Comparison of ENCODE assay signal across 1 cellular context in the genomic region with DNA sequence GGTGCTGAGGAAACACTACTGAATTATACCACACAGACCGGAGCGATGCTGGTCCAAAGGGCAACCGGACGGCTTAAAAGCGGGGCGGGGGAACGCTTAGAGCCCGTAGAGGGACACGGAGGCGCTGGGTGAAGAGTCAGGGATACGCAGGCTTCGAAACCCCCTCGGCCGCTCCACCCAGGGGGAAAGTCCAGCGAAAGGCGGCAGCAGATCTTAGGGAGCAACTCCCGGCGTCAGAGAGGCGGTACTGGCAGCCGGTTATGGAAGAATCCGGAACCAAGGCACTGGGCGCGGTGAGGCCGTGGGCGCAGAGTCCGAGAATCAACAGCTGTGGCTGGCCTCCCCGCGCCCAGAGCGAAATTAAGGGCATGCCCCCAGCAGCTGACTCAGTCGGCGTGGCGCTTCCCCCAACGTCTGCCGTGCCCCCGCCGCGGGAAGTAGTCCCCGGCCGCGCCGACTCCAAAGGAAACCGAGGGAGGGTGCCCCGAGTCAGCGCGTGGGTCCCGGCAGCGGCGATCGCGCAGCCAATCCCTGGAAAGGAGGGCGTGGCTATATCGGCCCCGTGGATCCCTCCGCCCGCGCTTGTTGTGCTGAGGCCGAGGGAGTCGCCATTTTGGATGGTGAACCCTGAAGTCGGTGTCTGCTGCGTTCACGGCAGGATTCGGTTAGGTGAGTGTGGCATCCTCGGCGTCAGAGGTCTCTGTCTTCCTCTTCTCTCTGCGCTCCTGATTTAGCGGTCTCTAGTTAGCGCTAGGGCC.
TF ChIP-seq lines count a peak whose summit lies in the region.

A gene (plus strand): TSS at position 611 of the 758 bp plus-strand sequence. CDS start 20,110 bp downstream, outside the sequence.

TF ChIP-seq in HepG2, 621 proteins besides CTCF, POLR2A, EP300 and RAD21 (continued from another document and continues in another):
- TF ChIP-seq, protein P1, sequence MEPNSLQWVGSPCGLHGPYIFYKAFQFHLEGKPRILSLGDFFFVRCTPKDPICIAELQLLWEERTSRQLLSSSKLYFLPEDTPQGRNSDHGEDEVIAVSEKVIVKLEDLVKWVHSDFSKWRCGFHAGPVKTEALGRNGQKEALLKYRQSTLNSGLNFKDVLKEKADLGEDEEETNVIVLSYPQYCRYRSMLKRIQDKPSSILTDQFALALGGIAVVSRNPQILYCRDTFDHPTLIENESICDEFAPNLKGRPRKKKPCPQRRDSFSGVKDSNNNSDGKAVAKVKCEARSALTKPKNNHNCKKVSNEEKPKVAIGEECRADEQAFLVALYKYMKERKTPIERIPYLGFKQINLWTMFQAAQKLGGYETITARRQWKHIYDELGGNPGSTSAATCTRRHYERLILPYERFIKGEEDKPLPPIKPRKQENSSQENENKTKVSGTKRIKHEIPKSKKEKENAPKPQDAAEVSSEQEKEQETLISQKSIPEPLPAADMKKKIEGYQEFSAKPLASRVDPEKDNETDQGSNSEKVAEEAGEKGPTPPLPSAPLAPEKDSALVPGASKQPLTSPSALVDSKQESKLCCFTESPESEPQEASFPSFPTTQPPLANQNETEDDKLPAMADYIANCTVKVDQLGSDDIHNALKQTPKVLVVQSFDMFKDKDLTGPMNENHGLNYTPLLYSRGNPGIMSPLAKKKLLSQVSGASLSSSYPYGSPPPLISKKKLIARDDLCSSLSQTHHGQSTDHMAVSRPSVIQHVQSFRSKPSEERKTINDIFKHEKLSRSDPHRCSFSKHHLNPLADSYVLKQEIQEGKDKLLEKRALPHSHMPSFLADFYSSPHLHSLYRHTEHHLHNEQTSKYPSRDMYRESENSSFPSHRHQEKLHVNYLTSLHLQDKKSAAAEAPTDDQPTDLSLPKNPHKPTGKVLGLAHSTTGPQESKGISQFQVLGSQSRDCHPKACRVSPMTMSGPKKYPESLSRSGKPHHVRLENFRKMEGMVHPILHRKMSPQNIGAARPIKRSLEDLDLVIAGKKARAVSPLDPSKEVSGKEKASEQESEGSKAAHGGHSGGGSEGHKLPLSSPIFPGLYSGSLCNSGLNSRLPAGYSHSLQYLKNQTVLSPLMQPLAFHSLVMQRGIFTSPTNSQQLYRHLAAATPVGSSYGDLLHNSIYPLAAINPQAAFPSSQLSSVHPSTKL (CRISPR knock-in tag; IDR thresholded peaks at IDR 0.05): peak; percentile 92
- TF ChIP-seq ZNF263 (CRISPR knock-in tag; IDR thresholded peaks at IDR 0.05) (no peak; the same call in 1 of the 2 replicates), ATF7 (IDR thresholded peaks at IDR 0.05) (no peak), ATF7 (CRISPR knock-in tag; IDR thresholded peaks at IDR 0.05) (peak; percentile 73; the same call in 1 of the 2 replicates), ZNF652 (CRISPR knock-in tag; IDR thresholded peaks at IDR 0.05; ENCODE audit: borderline replicate concordance, low read depth) (no peak), KDM5B (CRISPR knock-in tag; IDR thresholded peaks at IDR 0.05; ENCODE audit: borderline replicate concordance) (peak; percentile 78; the same call in 1 of the 2 replicates), ZSCAN25 (CRISPR knock-in tag; IDR thresholded peaks at IDR 0.05) (peak; percentile 85), PTBP1 (IDR thresholded peaks at IDR 0.05; ENCODE audit: low read depth, low read length, poor library complexity, severe bottlenecking) (peak; percentile 17), ZNF839 (CRISPR knock-in tag; IDR thresholded peaks at IDR 0.05; ENCODE audit: borderline replicate concordance) (peak; percentile 84; the same call in 1 of the 2 replicates), ZZZ3 (CRISPR knock-in tag; IDR thresholded peaks at IDR 0.05; ENCODE audit: borderline replicate concordance) (peak; percentile 88), ZFP36L1 (CRISPR knock-in tag; IDR thresholded peaks at IDR 0.05) (peak; percentile 48), ZNF7 (CRISPR knock-in tag; IDR thresholded peaks at IDR 0.05) (no peak; the same call in 1 of the 2 replicates), PAX8 (CRISPR knock-in tag; IDR thresholded peaks at IDR 0.05; ENCODE audit: borderline replicate concordance) (peak; percentile 93; the same call in 1 of the 2 replicates), MTF1 (CRISPR knock-in tag; IDR thresholded peaks at IDR 0.05) (peak; percentile 82; the same call in 1 of the 2 replicates), BCL6 (CRISPR knock-in tag; IDR thresholded peaks at IDR 0.05) (peak; percentile 64), ZNF713 (CRISPR knock-in tag; IDR thresholded peaks at IDR 0.05) (no peak), MEIS1 (CRISPR knock-in tag; IDR thresholded peaks at IDR 0.05; ENCODE audit: borderline replicate concordance) (peak; percentile 63), PCBP1 (IDR thresholded peaks at IDR 0.05; ENCODE audit: borderline replicate concordance, low read depth, low read length) (peak; percentile 100), ZNF83 (CRISPR knock-in tag; IDR thresholded peaks at IDR 0.05; ENCODE audit: borderline replicate concordance) (peak; percentile 6; the same call in 1 of the 2 replicates), ZNF496 (CRISPR knock-in tag; IDR thresholded peaks at IDR 0.05; ENCODE audit: insufficient replicate concordance) (no peak), SIN3B (IDR thresholded peaks at IDR 0.05; ENCODE audit: low read length) (no peak; the same call in 1 of the 2 replicates), GABPA (IDR thresholded peaks at IDR 0.05; ENCODE audit: low read depth, low read length) (peak; percentile 26; the same call in 1 of the 2 replicates), GABPA (CRISPR knock-in tag; IDR thresholded peaks at IDR 0.05; ENCODE audit: low read depth) (peak; percentile 80), TAF1 (CRISPR knock-in tag; IDR thresholded peaks at IDR 0.05) (peak; percentile 99)
- TF ChIP-seq, protein P2, sequence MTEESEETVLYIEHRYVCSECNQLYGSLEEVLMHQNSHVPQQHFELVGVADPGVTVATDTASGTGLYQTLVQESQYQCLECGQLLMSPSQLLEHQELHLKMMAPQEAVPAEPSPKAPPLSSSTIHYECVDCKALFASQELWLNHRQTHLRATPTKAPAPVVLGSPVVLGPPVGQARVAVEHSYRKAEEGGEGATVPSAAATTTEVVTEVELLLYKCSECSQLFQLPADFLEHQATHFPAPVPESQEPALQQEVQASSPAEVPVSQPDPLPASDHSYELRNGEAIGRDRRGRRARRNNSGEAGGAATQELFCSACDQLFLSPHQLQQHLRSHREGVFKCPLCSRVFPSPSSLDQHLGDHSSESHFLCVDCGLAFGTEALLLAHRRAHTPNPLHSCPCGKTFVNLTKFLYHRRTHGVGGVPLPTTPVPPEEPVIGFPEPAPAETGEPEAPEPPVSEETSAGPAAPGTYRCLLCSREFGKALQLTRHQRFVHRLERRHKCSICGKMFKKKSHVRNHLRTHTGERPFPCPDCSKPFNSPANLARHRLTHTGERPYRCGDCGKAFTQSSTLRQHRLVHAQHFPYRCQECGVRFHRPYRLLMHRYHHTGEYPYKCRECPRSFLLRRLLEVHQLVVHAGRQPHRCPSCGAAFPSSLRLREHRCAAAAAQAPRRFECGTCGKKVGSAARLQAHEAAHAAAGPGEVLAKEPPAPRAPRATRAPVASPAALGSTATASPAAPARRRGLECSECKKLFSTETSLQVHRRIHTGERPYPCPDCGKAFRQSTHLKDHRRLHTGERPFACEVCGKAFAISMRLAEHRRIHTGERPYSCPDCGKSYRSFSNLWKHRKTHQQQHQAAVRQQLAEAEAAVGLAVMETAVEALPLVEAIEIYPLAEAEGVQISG (CRISPR knock-in tag; IDR thresholded peaks at IDR 0.05): peak; percentile 93
- TF ChIP-seq, protein P3, sequence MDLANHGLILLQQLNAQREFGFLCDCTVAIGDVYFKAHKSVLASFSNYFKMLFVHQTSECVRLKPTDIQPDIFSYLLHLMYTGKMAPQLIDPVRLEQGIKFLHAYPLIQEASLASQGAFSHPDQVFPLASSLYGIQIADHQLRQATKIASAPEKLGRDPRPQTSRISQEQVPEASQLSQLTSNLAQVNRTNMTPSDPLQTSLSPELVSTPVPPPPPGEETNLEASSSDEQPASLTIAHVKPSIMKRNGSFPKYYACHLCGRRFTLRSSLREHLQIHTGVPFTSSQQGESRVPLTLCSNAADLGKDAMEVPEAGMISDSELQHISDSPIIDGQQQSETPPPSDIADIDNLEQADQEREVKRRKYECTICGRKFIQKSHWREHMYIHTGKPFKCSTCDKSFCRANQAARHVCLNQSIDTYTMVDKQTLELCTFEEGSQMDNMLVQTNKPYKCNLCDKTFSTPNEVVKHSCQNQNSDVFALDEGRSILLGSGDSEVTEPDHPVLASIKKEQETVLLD (CRISPR knock-in tag; IDR thresholded peaks at IDR 0.05; ENCODE audit: low read depth): peak; percentile 96
- TF ChIP-seq, protein P4, sequence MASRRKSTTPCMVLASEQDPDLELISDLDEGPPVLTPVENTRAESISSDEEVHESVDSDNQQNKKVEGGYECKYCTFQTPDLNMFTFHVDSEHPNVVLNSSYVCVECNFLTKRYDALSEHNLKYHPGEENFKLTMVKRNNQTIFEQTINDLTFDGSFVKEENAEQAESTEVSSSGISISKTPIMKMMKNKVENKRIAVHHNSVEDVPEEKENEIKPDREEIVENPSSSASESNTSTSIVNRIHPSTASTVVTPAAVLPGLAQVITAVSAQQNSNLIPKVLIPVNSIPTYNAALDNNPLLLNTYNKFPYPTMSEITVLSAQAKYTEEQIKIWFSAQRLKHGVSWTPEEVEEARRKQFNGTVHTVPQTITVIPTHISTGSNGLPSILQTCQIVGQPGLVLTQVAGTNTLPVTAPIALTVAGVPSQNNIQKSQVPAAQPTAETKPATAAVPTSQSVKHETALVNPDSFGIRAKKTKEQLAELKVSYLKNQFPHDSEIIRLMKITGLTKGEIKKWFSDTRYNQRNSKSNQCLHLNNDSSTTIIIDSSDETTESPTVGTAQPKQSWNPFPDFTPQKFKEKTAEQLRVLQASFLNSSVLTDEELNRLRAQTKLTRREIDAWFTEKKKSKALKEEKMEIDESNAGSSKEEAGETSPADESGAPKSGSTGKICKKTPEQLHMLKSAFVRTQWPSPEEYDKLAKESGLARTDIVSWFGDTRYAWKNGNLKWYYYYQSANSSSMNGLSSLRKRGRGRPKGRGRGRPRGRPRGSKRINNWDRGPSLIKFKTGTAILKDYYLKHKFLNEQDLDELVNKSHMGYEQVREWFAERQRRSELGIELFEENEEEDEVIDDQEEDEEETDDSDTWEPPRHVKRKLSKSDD (CRISPR knock-in tag; IDR thresholded peaks at IDR 0.05; ENCODE audit: low read depth): peak; percentile 98
- TF ChIP-seq, protein P5, sequence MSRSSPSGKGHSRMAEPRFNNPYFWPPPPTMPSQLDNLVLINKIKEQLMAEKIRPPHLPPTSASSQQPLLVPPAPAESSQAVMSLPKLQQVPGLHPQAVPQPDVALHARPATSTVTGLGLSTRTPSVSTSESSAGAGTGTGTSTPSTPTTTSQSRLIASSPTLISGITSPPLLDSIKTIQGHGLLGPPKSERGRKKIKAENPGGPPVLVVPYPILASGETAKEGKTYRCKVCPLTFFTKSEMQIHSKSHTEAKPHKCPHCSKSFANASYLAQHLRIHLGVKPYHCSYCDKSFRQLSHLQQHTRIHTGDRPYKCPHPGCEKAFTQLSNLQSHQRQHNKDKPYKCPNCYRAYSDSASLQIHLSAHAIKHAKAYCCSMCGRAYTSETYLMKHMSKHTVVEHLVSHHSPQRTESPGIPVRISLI (CRISPR knock-in tag; IDR thresholded peaks at IDR 0.05; ENCODE audit: borderline replicate concordance): peak; percentile 32; the same call in 1 of the 2 replicates
- TF ChIP-seq, protein P6, sequence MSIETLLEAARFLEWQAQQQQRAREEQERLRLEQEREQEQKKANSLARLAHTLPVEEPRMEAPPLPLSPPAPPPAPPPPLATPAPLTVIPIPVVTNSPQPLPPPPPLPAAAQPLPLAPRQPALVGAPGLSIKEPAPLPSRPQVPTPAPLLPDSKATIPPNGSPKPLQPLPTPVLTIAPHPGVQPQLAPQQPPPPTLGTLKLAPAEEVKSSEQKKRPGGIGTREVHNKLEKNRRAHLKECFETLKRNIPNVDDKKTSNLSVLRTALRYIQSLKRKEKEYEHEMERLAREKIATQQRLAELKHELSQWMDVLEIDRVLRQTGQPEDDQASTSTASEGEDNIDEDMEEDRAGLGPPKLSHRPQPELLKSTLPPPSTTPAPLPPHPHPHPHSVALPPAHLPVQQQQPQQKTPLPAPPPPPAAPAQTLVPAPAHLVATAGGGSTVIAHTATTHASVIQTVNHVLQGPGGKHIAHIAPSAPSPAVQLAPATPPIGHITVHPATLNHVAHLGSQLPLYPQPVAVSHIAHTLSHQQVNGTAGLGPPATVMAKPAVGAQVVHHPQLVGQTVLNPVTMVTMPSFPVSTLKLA (IDR thresholded peaks at IDR 0.05): peak; percentile 84
- TF ChIP-seq, protein P7, sequence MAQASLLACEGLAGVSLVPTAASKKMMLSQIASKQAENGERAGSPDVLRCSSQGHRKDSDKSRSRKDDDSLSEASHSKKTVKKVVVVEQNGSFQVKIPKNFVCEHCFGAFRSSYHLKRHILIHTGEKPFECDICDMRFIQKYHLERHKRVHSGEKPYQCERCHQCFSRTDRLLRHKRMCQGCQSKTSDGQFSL (CRISPR knock-in tag; IDR thresholded peaks at IDR 0.05): peak; percentile 82; the same call in 1 of the 2 replicates
- TF ChIP-seq, protein P8, sequence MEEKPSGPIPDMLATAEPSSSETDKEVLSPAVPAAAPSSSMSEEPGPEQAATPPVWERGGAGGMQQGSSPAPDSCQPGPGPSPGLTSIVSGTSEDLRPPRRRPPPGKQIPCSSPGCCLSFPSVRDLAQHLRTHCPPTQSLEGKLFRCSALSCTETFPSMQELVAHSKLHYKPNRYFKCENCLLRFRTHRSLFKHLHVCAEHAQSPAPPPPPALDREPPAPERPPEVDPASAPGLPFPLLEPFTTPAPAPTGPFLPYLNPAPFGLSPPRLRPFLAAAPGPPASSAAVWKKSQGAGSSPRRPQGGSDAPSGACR (CRISPR knock-in tag; IDR thresholded peaks at IDR 0.05): peak; percentile 93; the same call in 1 of the 2 replicates
- TF ChIP-seq, protein P9, sequence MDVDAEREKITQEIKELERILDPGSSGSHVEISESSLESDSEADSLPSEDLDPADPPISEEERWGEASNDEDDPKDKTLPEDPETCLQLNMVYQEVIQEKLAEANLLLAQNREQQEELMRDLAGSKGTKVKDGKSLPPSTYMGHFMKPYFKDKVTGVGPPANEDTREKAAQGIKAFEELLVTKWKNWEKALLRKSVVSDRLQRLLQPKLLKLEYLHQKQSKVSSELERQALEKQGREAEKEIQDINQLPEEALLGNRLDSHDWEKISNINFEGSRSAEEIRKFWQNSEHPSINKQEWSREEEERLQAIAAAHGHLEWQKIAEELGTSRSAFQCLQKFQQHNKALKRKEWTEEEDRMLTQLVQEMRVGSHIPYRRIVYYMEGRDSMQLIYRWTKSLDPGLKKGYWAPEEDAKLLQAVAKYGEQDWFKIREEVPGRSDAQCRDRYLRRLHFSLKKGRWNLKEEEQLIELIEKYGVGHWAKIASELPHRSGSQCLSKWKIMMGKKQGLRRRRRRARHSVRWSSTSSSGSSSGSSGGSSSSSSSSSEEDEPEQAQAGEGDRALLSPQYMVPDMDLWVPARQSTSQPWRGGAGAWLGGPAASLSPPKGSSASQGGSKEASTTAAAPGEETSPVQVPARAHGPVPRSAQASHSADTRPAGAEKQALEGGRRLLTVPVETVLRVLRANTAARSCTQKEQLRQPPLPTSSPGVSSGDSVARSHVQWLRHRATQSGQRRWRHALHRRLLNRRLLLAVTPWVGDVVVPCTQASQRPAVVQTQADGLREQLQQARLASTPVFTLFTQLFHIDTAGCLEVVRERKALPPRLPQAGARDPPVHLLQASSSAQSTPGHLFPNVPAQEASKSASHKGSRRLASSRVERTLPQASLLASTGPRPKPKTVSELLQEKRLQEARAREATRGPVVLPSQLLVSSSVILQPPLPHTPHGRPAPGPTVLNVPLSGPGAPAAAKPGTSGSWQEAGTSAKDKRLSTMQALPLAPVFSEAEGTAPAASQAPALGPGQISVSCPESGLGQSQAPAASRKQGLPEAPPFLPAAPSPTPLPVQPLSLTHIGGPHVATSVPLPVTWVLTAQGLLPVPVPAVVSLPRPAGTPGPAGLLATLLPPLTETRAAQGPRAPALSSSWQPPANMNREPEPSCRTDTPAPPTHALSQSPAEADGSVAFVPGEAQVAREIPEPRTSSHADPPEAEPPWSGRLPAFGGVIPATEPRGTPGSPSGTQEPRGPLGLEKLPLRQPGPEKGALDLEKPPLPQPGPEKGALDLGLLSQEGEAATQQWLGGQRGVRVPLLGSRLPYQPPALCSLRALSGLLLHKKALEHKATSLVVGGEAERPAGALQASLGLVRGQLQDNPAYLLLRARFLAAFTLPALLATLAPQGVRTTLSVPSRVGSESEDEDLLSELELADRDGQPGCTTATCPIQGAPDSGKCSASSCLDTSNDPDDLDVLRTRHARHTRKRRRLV (CRISPR knock-in tag; IDR thresholded peaks at IDR 0.05): no peak
